In genomic region chr7:80428161-80429054, GRCh38 we compare ENCODE assay signal across 9 cellular contexts.
DNase-seq lines count a peak whose midpoint lies in the region; ATAC-seq and TF ChIP-seq lines count a peak whose summit lies in the region.
"Had no signal": no experiment of that assay in that cellular context is flagged by ENCODE, and none has a peak within 500 bp of the region (broad histone marks: within the 10 kb centered on the region; RNA-seq: fewer than 3 reads in every experiment).

No MANE protein-coding gene starts in this region.

- TF ChIP-seq EP300 in stomach (IDR thresholded peaks at IDR 0.05), result no peak

- TF ChIP-seq POLR2A in stomach (IDR thresholded peaks at IDR 0.05), result no peak

- no peak overlapping the region for H3K4me3 Mint-ChIP-seq in WTC11

- H3K4me3 ChIP-seq in AG04449 (ENCODE audit: low read depth, low read length), result no peak overlapping the region
- H3K4me3 ChIP-seq in hepatocyte, result no peak overlapping the region
- H3K4me3 ChIP-seq in stomach, result no peak overlapping the region

- ATAC-seq in GM18909 (IDR thresholded peaks at IDR 0.05; ENCODE audit: poor library complexity, unreplicated experiment) (peak; percentile 51), WTC11 (peak; percentile 94)

- H2AFZ ChIP-seq in hepatocyte, result peak overlapping the region; percentile 4

- TF ChIP-seq CTCF in AG04449 (IDR thresholded peaks at IDR 0.05; ENCODE audit: insufficient read depth, low read length, missing control alignments) (peak; percentile 59), WTC11 (IDR thresholded peaks at IDR 0.05) (no peak), hepatocyte (IDR thresholded peaks at IDR 0.05; ENCODE audit: poor library complexity) (peak; percentile 78), stomach (IDR thresholded peaks at IDR 0.05) (peak in 5 of 7 experiments; percentile 8 to 75 (median 64))

- DNase-seq in AG04449 (ENCODE audit: low read depth, low spot score) (no peak), NCI-H1930 (lab: John Stamatoyannopoulos, UW) (peak; percentile 37 to 52), WTC11 (ENCODE audit: low spot score) (peak; percentile 12), hepatocyte (ENCODE audit: low spot score) (peak; percentile 58), stomach (no peak), germinal center (ENCODE audit: low spot score) (no peak)
- no peak for DNase-seq in activated CD4-positive, alpha-beta T cell treated with anti-CD3 and anti-CD28 coated beads, Interleukin-2, amount 50 U/mL, for 48 hours

- CTCF ChIA-PET in AG04449 (lab: Yijun Ruan, JAX) (interaction anchor here (0.6 to 4.4 kb wide), 49 partner anchors 10 to 1042 kb away, joined by 3 to 73 read pairs (median 4); partner anchors contain the start of gene GNAI1), WTC11 (lab: Charles Lee) (interaction anchor here (0.8 to 1.5 kb wide), 6 partner anchors 10 to 1042 kb away, joined by 3 to 15 read pairs (median 6); no protein-coding TSS in a partner anchor)

- no peak overlapping the region for H3K27ac ChIP-seq in hepatocyte
- H3K27ac ChIP-seq in stomach, result no peak overlapping the region
- H3K27ac ChIP-seq: epithelial cell of prostate had no signal

- POLR2A ChIA-PET in AG04449 (lab: Yijun Ruan, JAX), result no interaction called here
- POLR2A ChIA-PET in WTC11 (lab: Charles Lee), result no interaction called here

- no peaks in the 10 kb centered on the region for H3K27me3 Mint-ChIP-seq in WTC11 (ENCODE audit: low read depth)

- H3K9me3 Mint-ChIP-seq in WTC11, result no peaks in the 10 kb centered on the region

- peak overlapping the region; percentile 8 for H3K4me2 ChIP-seq in hepatocyte

- H3K36me3 ChIP-seq in hepatocyte (replicated peaks; ENCODE audit: insufficient read depth, low read depth), result no peaks in the 10 kb centered on the region
- H3K36me3 ChIP-seq in stomach, result no peaks in the 10 kb centered on the region

- no peak overlapping the region for H3K27ac Mint-ChIP-seq in WTC11

- no peaks in the 10 kb centered on the region for H3K79me2 ChIP-seq in hepatocyte

- WGBS in hepatocyte (ENCODE audit: low lambda C conversion rate, missing lambda C conversion rate), result 39% methylated on average over 9 of the region's 9 CpGs
- WGBS in stomach, 5 donors, result 35 to 40% (median 40%) methylated on average over 9 of the region's 9 CpGs

- H3K27me3 ChIP-seq in hepatocyte, result no peaks in the 10 kb centered on the region
- H3K27me3 ChIP-seq in stomach, result no peaks in the 10 kb centered on the region

- no peaks in the 10 kb centered on the region for H4K20me1 ChIP-seq in hepatocyte (ENCODE audit: insufficient read depth, poor library complexity, severe bottlenecking)

- H3K4me1 Mint-ChIP-seq in WTC11, result peaks cover 15% of the 10 kb centered on the region

- H3K9me3 ChIP-seq in hepatocyte (ENCODE audit: low read depth) (no peaks in the 10 kb centered on the region), stomach (no peaks in the 10 kb centered on the region)

- H3K9me2 ChIP-seq in hepatocyte (replicated peaks; ENCODE audit: insufficient read depth), result no peaks in the 10 kb centered on the region

- intact Hi-C loops in stomach (cut with DNase I; ENCODE audit: low total_unique reads), result no loop called here

- H3K4me1 ChIP-seq in hepatocyte (ENCODE audit: insufficient read depth) (no peaks in the 10 kb centered on the region), stomach (peaks cover 0 to 5% (median 0%) of the 10 kb centered on the region in 4 donors)

- H3K36me3 Mint-ChIP-seq in WTC11, result no peaks in the 10 kb centered on the region

TF ChIP-seq in WTC11, 78 proteins besides CTCF, POLR2A, EP300 and RAD21:
- TF ChIP-seq OVOL2 (CRISPR knock-in tag; IDR thresholded peaks at IDR 0.05; ENCODE audit: borderline replicate concordance) (no peak), MAX (CRISPR knock-in tag; IDR thresholded peaks at IDR 0.05) (no peak), ELF4 (CRISPR knock-in tag; IDR thresholded peaks at IDR 0.05; ENCODE audit: low read depth) (no peak), AFF4 (CRISPR knock-in tag; IDR thresholded peaks at IDR 0.05; ENCODE audit: borderline replicate concordance) (no peak), SMAD4 (CRISPR knock-in tag; IDR thresholded peaks at IDR 0.05) (no peak), ZNF138 (CRISPR knock-in tag; conservative IDR thresholded peaks at IDR 0.05) (no peak), FOXP4 (CRISPR knock-in tag; IDR thresholded peaks at IDR 0.05) (no peak), ZNF232 (CRISPR knock-in tag; IDR thresholded peaks at IDR 0.05) (no peak)

Comparison
In these comparisons a context has a peak if more than half of its experiments do, and no peak if none do; other contexts are left out.
1. DNase-seq: peak in NCI-H1930 (2 of 2), WTC11 (single experiment) and hepatocyte (single experiment); none in AG04449 (single experiment), stomach (single experiment), activated CD4-positive, alpha-beta T cell treated with anti-CD3 and anti-CD28 coated beads, Interleukin-2, amount 50 U/mL, for 48 hours (0 of 2) and germinal center (single experiment).